In the genomic region with DNA sequence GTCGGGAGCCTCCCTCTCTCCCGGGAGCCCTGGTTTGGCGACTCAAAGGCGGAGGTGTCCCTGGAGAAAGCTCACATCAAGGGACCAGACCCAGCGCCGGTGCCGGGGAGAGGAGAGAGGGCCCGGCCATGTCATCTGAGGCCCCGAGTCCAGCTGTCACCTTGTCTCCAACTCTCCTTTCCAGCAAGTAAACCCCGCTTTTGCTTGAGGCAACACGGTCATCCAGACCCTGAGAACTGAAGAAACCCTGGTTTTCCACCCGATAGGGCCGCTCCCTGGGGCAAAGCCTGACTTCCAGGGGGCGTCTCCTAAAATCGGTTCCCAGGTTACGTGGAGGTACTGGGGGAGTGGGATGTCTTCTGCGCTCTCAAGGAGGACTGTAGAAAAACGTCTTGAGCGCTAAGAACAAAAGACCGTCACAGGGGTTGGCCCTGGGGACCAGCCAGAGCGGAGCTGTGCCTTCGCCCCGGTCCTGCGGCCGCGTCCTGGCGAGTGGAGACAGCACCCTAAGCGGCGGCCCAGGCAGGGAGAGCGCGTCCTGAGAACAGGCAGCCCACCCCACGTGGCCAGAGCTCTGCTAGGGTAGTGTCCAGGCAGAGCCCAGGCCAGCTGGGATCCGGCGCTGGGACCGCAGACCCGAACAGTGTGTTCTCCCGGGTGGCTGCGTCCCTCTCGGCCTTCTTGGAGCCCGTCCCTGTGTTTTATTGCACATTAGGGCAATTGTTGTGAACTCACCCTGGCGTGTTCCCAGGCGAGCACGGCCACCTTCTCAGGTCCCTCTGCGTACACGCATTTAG, we compare ENCODE assay signal across 1 cellular context.
TF ChIP-seq lines count a peak whose summit lies in the region.

No MANE protein-coding gene starts in this region.

TF ChIP-seq in HepG2, 621 proteins besides CTCF, POLR2A, EP300 and RAD21 (continued from another document):
- TF ChIP-seq, protein P1, sequence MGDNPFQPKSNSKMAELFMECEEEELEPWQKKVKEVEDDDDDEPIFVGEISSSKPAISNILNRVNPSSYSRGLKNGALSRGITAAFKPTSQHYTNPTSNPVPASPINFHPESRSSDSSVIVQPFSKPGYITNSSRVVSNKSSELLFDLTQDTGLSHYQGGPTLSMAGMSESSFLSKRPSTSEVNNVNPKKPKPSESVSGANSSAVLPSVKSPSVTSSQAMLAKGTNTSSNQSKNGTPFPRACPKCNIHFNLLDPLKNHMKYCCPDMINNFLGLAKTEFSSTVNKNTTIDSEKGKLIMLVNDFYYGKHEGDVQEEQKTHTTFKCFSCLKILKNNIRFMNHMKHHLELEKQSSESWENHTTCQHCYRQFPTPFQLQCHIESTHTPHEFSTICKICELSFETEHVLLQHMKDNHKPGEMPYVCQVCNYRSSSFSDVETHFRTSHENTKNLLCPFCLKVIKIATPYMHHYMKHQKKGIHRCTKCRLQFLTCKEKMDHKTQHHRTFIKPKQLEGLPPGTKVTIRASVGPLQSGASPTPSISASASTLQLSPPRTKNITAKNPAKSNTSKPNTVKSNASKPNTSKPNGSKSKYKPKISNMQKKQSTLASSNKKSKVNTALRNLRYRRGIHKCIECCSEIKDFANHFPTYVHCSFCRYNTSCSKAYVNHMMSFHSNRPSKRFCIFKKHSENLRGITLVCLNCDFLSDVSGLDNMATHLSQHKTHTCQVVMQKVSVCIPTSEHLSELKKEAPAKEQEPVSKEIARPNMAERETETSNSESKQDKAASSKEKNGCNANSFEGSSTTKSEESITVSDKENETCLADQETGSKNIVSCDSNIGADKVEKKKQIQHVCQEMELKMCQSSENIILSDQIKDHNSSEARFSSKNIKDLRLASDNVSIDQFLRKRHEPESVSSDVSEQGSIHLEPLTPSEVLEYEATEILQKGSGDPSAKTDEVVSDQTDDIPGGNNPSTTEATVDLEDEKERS (CRISPR knock-in tag; IDR thresholded peaks at IDR 0.05), result no peak
- TF ChIP-seq SP4 (CRISPR knock-in tag; IDR thresholded peaks at IDR 0.05) (no peak), TAF1 (CRISPR knock-in tag; IDR thresholded peaks at IDR 0.05) (no peak), FOXP1 (IDR thresholded peaks at IDR 0.05) (no peak), FOXP1 (CRISPR knock-in tag; IDR thresholded peaks at IDR 0.05) (no peak), TEAD3 (CRISPR knock-in tag; optimal IDR thresholded peaks at IDR 0.05; ENCODE audit: borderline replicate concordance) (no peak), ZNF510 (CRISPR knock-in tag; IDR thresholded peaks at IDR 0.05; ENCODE audit: low read depth) (no peak), PHF5A (CRISPR knock-in tag; IDR thresholded peaks at IDR 0.05; ENCODE audit: low read depth, unreplicated experiment) (no peak), HNRNPK (IDR thresholded peaks at IDR 0.05; ENCODE audit: low read depth, low read length, poor library complexity, severe bottlenecking) (no peak), RARG (CRISPR knock-in tag; IDR thresholded peaks at IDR 0.05; ENCODE audit: low read depth) (no peak), FOXJ3 (CRISPR knock-in tag; IDR thresholded peaks at IDR 0.05; ENCODE audit: borderline replicate concordance) (no peak), ZNF747 (CRISPR knock-in tag; IDR thresholded peaks at IDR 0.05; ENCODE audit: borderline replicate concordance) (no peak), ZNF230 (CRISPR knock-in tag; IDR thresholded peaks at IDR 0.05) (no peak), KLF15 (CRISPR knock-in tag; IDR thresholded peaks at IDR 0.05; ENCODE audit: borderline replicate concordance) (no peak)
- TF ChIP-seq, protein P2, sequence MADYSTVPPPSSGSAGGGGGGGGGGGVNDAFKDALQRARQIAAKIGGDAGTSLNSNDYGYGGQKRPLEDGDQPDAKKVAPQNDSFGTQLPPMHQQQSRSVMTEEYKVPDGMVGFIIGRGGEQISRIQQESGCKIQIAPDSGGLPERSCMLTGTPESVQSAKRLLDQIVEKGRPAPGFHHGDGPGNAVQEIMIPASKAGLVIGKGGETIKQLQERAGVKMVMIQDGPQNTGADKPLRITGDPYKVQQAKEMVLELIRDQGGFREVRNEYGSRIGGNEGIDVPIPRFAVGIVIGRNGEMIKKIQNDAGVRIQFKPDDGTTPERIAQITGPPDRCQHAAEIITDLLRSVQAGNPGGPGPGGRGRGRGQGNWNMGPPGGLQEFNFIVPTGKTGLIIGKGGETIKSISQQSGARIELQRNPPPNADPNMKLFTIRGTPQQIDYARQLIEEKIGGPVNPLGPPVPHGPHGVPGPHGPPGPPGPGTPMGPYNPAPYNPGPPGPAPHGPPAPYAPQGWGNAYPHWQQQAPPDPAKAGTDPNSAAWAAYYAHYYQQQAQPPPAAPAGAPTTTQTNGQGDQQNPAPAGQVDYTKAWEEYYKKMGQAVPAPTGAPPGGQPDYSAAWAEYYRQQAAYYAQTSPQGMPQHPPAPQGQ (CRISPR knock-in tag; IDR thresholded peaks at IDR 0.05; ENCODE audit: borderline replicate concordance), result no peak
